In the genomic region with DNA sequence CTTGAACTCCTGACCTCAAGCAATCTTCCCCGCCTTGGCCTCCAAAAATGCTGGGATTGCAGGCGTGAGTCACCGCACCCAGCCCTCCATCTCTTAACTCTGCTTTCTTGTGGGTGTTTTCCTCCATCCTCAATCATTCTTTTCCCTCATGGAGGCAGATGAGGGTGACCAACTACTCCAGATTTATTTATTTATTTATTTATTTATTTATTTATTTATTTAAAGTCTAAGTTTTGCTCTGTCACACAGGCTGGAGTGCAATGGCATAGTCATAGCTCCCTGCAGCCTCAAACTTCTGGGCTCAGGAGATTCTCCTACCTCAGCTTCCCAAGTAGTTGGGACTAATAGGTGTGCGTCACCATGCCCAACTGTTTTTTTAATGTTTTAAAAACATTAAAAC, we compare ENCODE assay signal across 39 cellular contexts. TPM values are rescaled to one million over a fixed set of nuclear protein-coding genes. Genes with fewer than 3 reads are reported as not detected.
"Had no signal": no experiment of that assay in that cellular context is flagged by ENCODE, and none has a peak within 500 bp of the region (broad histone marks: within the 10 kb centered on the region; RNA-seq: fewer than 3 reads in every experiment).

No MANE protein-coding gene starts in this region.

- H3K36me3 Mint-ChIP-seq: brain had no signal

- H3K27me3 ChIP-seq: adrenal gland, ascending aorta, body of pancreas, brain microvascular endothelial cell, breast epithelium, cardiac muscle cell had no signal

- H3K27ac Mint-ChIP-seq: activated naive CD4-positive, alpha-beta T cell treated with anti-CD3 and anti-CD28 coated beads for 36 hours; activated naive CD4-positive, alpha-beta T cell treated with anti-CD3 and anti-CD28 coated beads, Interleukin-2, amount 10 ng/mL, durations not matched to agents 7 days and 5 days; activated naive CD4-positive, alpha-beta T cell treated with anti-CD3 and anti-CD28 coated beads, Interleukin-2, amount 50 U/mL, for 24 hours; activated naive CD8-positive, alpha-beta T cell; activated naive CD8-positive, alpha-beta T cell treated with anti-CD3 and anti-CD28 coated beads for 36 hours; activated naive CD8-positive, alpha-beta T cell treated with anti-CD3 and anti-CD28 coated beads, Interleukin-2, amount 10 ng/mL, durations not matched to agents 7 days and 5 days; activated naive CD8-positive, alpha-beta T cell treated with anti-CD3 and anti-CD28 coated beads, Interleukin-2, amount 50 U/mL, for 24 hours; activated T-cell treated with anti-CD3 and anti-CD28 coated beads, Interleukin-2, amount 50 U/mL, for 72 hours; activated T-helper 1 cell treated with anti-CD3 and anti-CD28 coated beads, Interleukin-12 subunit alpha, Interleukin-12 subunit beta, Interleukin-2, Interleukin-4 antibody, amounts not matched to agents 30 ng/mL and 10 ng/mL and 1 ng/mL, durations not matched to agents 14 hours and 24 hours and 36 hours; activated T-helper 17 cell treated with anti-CD3 and anti-CD28 coated beads, Interleukin-2, amount 50 U/mL, for 72 hours; activated T-helper 2 cell treated with anti-CD3 and anti-CD28 coated beads, Interferon-gamma antibody, Interleukin-2, Interleukin-4, amounts not matched to agents 10 μg/mL and 5 μg/mL and 100 μg/mL, durations not matched to agents 14 hours and 24 hours and 36 hours; brain had no signal

- H3K4me1 Mint-ChIP-seq: brain had no signal

- H3K27me3 Mint-ChIP-seq: activated naive CD4-positive, alpha-beta T cell treated with anti-CD3 and anti-CD28 coated beads, Interleukin-2, amount 10 ng/mL, durations not matched to agents 7 days and 5 days; activated naive CD4-positive, alpha-beta T cell treated with anti-CD3 and anti-CD28 coated beads, Interleukin-2, amount 50 U/mL, for 24 hours; activated naive CD8-positive, alpha-beta T cell; activated naive CD8-positive, alpha-beta T cell treated with anti-CD3 and anti-CD28 coated beads for 36 hours; activated naive CD8-positive, alpha-beta T cell treated with anti-CD3 and anti-CD28 coated beads, Interleukin-2, amount 10 ng/mL, durations not matched to agents 7 days and 5 days; activated naive CD8-positive, alpha-beta T cell treated with anti-CD3 and anti-CD28 coated beads, Interleukin-2, amount 50 U/mL, for 24 hours; activated T-cell treated with anti-CD3 and anti-CD28 coated beads, Interleukin-2, amount 50 U/mL, for 24 hours; activated T-helper 17 cell treated with anti-CD3 and anti-CD28 coated beads, Interleukin-2, amount 50 U/mL, for 72 hours; central memory CD8-positive, alpha-beta T cell had no signal

- ATAC-seq: activated naive CD4-positive, alpha-beta T cell treated with anti-CD3 and anti-CD28 coated beads, Interleukin-2, amount 50 U/mL, for 72 hours; activated naive CD8-positive, alpha-beta T cell treated with anti-CD3 and anti-CD28 coated beads, Interleukin-2, amount 50 U/mL, for 24 hours; activated T-cell treated with anti-CD3 and anti-CD28 coated beads, Interleukin-2, amount 50 U/mL, for 4 hours; activated T-cell treated with anti-CD3 and anti-CD28 coated beads, Interleukin-2, amount 50 U/mL, for 72 hours; activated T-helper 17 cell treated with anti-CD3 and anti-CD28 coated beads, Interleukin-2, amount 50 U/mL, for 72 hours; body of pancreas had no signal

- H3K27ac ChIP-seq: adrenal gland, ascending aorta, body of pancreas, brain microvascular endothelial cell, breast epithelium, cardiac muscle cell had no signal

- H3K9me3 ChIP-seq: adrenal gland, ascending aorta, body of pancreas, breast epithelium had no signal

- H3K4me1 ChIP-seq: adrenal gland, ascending aorta, body of pancreas, breast epithelium had no signal

- H3K4me3 ChIP-seq: adrenal gland, ascending aorta, body of pancreas, breast epithelium, cardiac muscle cell had no signal

- DNase-seq: activated effector memory CD4-positive, alpha-beta T cell treated with anti-CD3 and anti-CD28 coated beads, Interleukin-2, amount 50 U/mL, for 16 hours; activated effector memory CD4-positive, alpha-beta T cell treated with Interleukin-2 at 50 U/mL for 16 hours; activated gamma-delta T cell; activated gamma-delta T cell treated with Interleukin-2 at 50 U/mL for 16 hours; activated naive CD4-positive, alpha-beta T cell; activated naive CD4-positive, alpha-beta T cell treated with anti-CD3 and anti-CD28 coated beads for 36 hours; activated naive CD4-positive, alpha-beta T cell treated with anti-CD3 and anti-CD28 coated beads, Interleukin-2, amount 10 ng/mL, durations not matched to agents 7 days and 5 days; activated naive CD4-positive, alpha-beta T cell treated with anti-CD3 and anti-CD28 coated beads, Interleukin-2, amount 50 U/mL, for 16 hours; activated naive CD4-positive, alpha-beta T cell treated with Interleukin-2 at 50 U/mL for 16 hours; activated naive CD8-positive, alpha-beta T cell treated with anti-CD3 and anti-CD28 coated beads for 36 hours; activated naive CD8-positive, alpha-beta T cell treated with anti-CD3 and anti-CD28 coated beads, Interleukin-2, amount 10 ng/mL, durations not matched to agents 7 days and 5 days; activated naive CD8-positive, alpha-beta T cell treated with anti-CD3 and anti-CD28 coated beads, Interleukin-2, amount 50 U/mL, for 24 hours; activated T-cell treated with anti-CD3 and anti-CD28 coated beads, Interleukin-2, amount 50 U/mL, for 24 hours; activated T-cell treated with anti-CD3 and anti-CD28 coated beads, Interleukin-2, amount 50 U/mL, for 4 hours; activated T-cell treated with anti-CD3 and anti-CD28 coated beads, Interleukin-2, amount 50 U/mL, for 48 hours; activated T-cell treated with anti-CD3 and anti-CD28 coated beads, Interleukin-2, amount 50 U/mL, for 72 hours; adrenal gland; amniotic stem cell; amygdala; anterior cingulate cortex; aorta; body of pancreas; brain microvascular endothelial cell; caudate nucleus; central memory CD4-positive, alpha-beta T cell; cerebellar nuclear complex had no signal

- H3K4me3 Mint-ChIP-seq: activated naive CD4-positive, alpha-beta T cell treated with anti-CD3 and anti-CD28 coated beads for 36 hours; activated naive CD4-positive, alpha-beta T cell treated with anti-CD3 and anti-CD28 coated beads, Interleukin-2, amount 10 ng/mL, durations not matched to agents 7 days and 5 days; activated naive CD4-positive, alpha-beta T cell treated with anti-CD3 and anti-CD28 coated beads, Interleukin-2, amount 50 U/mL, for 24 hours; activated naive CD8-positive, alpha-beta T cell; activated naive CD8-positive, alpha-beta T cell treated with anti-CD3 and anti-CD28 coated beads for 36 hours; activated naive CD8-positive, alpha-beta T cell treated with anti-CD3 and anti-CD28 coated beads, Interleukin-2, amount 10 ng/mL, durations not matched to agents 7 days and 5 days; activated naive CD8-positive, alpha-beta T cell treated with anti-CD3 and anti-CD28 coated beads, Interleukin-2, amount 50 U/mL, for 24 hours; activated T-cell treated with anti-CD3 and anti-CD28 coated beads, Interleukin-2, amount 50 U/mL, for 24 hours; activated T-cell treated with anti-CD3 and anti-CD28 coated beads, Interleukin-2, amount 50 U/mL, for 4 hours; activated T-cell treated with anti-CD3 and anti-CD28 coated beads, Interleukin-2, amount 50 U/mL, for 72 hours; activated T-helper 1 cell treated with anti-CD3 and anti-CD28 coated beads, Interleukin-12 subunit alpha, Interleukin-12 subunit beta, Interleukin-2, Interleukin-4 antibody, amounts not matched to agents 30 ng/mL and 10 ng/mL and 1 ng/mL, durations not matched to agents 14 hours and 24 hours and 36 hours; activated T-helper 17 cell treated with anti-CD3 and anti-CD28 coated beads, Interleukin-2, amount 50 U/mL, for 72 hours; brain; central memory CD8-positive, alpha-beta T cell had no signal

- H3K9me3 Mint-ChIP-seq: activated naive CD4-positive, alpha-beta T cell treated with anti-CD3 and anti-CD28 coated beads for 36 hours; activated naive CD4-positive, alpha-beta T cell treated with anti-CD3 and anti-CD28 coated beads, Interleukin-2, amount 10 ng/mL, durations not matched to agents 7 days and 5 days; activated naive CD8-positive, alpha-beta T cell treated with anti-CD3 and anti-CD28 coated beads, Interleukin-2, amount 50 U/mL, for 24 hours; activated T-cell treated with anti-CD3 and anti-CD28 coated beads, Interleukin-2, amount 50 U/mL, for 24 hours; activated T-cell treated with anti-CD3 and anti-CD28 coated beads, Interleukin-2, amount 50 U/mL, for 4 hours; activated T-cell treated with anti-CD3 and anti-CD28 coated beads, Interleukin-2, amount 50 U/mL, for 72 hours; activated T-helper 1 cell treated with anti-CD3 and anti-CD28 coated beads, Interleukin-12 subunit alpha, Interleukin-12 subunit beta, Interleukin-2, Interleukin-4 antibody, amounts not matched to agents 30 ng/mL and 10 ng/mL and 1 ng/mL, durations not matched to agents 14 hours and 24 hours and 36 hours; activated T-helper 17 cell treated with anti-CD3 and anti-CD28 coated beads, Interleukin-2, amount 50 U/mL, for 72 hours; activated T-helper 2 cell treated with anti-CD3 and anti-CD28 coated beads, Interferon-gamma antibody, Interleukin-2, Interleukin-4, amounts not matched to agents 10 μg/mL and 5 μg/mL and 100 μg/mL, durations not matched to agents 14 hours and 24 hours and 36 hours; central memory CD8-positive, alpha-beta T cell had no signal

- H3K36me3 ChIP-seq: adrenal gland, ascending aorta, brain microvascular endothelial cell, breast epithelium, cardiac muscle cell had no signal

RNA-seq across cellular contexts. Expression of gene VAV1, which starts 14.9 kb away (rescaled TPM):
- total RNA-seq: astrocyte, cardiac muscle cell, chondrocyte had no signal
- polyA plus RNA-seq: cardiac muscle cell had no signal

RNA-seq across cellular contexts. Expression of gene SH2D3A, which starts 20.2 kb away (rescaled TPM):
- total RNA-seq: ascending aorta had no signal
